In the genomic region with DNA sequence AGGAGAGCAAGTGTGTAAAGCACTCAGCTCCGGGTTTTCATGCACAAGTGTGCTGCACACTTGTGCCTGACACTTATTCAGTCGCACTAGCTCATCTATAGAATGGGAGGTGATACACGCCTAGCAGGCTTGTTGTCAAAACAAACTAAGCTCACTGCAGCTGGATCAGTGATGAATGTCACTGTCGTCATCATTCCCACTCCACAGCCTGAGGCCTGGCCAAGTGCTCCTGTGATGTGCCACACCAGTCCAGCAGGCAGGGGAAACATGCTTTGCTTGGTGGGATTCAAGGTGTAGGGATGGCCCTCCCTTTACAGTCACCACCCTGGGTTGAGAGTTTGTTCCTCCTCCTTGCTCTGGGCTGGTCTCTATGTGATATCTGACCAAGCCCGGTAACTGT, we compare ENCODE assay signal across 17 cellular contexts. TPM values are rescaled to one million over a fixed set of nuclear protein-coding genes. Genes with fewer than 3 reads are reported as not detected.
DNase-seq lines count a peak whose midpoint lies in the region; ATAC-seq and TF ChIP-seq lines count a peak whose summit lies in the region.
"Had no signal": no experiment of that assay in that cellular context is flagged by ENCODE, and none has a peak within 500 bp of the region (broad histone marks: within the 10 kb centered on the region; RNA-seq: fewer than 3 reads in every experiment).

No MANE protein-coding gene starts in this region.

- no peak overlapping the region for H3K4me2 ChIP-seq in osteoblast (ENCODE audit: insufficient read depth, low read length)

- H3K9me3 ChIP-seq in right atrium auricular region, result no peaks in the 10 kb centered on the region
- H3K9me3 ChIP-seq in osteoblast (ENCODE audit: low read depth, low read length), result no peaks in the 10 kb centered on the region
- H3K9me3 ChIP-seq in tibial artery, result no peaks in the 10 kb centered on the region

- DNase-seq in ELF-1 (ENCODE audit: low read depth, low spot score) (peak; percentile 47), dorsolateral prefrontal cortex (peak in 1 of 10 donors; percentile 48), right atrium auricular region (ENCODE audit: low spot score) (no peak), osteoblast (ENCODE audit: insufficient read length, low spot score, missing footprints) (peak; percentile 85), glutamatergic neuron (no peak), tibial artery (no peak)
- DNase-seq in activated CD4-positive, alpha-beta T cell treated with anti-CD3 and anti-CD28 coated beads, Interleukin-2, amount 50 U/mL, for 4 hours, result no peak
- DNase-seq: DMS79 treated with DMSO at 0.1 percent for 48 hours, HCEC 1CT, KBM-7, MV-4-11, NCI-H1417, NCI-H2081, NCI-H748 treated with DMSO at 0.1 percent for 48 hours, SHP77 had no signal

- H3K4me3 Mint-ChIP-seq in glutamatergic neuron (ENCODE audit: unreplicated experiment), result no peak overlapping the region

- ATAC-seq in GM18868 (IDR thresholded peaks at IDR 0.05; ENCODE audit: unreplicated experiment), result no peak
- ATAC-seq: GM12878 had no signal

- H2AFZ ChIP-seq in osteoblast (ENCODE audit: low read length), result no peak overlapping the region

- H3K27me3 ChIP-seq in dorsolateral prefrontal cortex (no peaks in the 10 kb centered on the region), right atrium auricular region (no peaks in the 10 kb centered on the region), osteoblast (ENCODE audit: insufficient read depth, low read length) (no peaks in the 10 kb centered on the region), tibial artery (no peaks in the 10 kb centered on the region)

- H3K9me3 Mint-ChIP-seq in glutamatergic neuron (ENCODE audit: unreplicated experiment), result peaks cover 2% of the 10 kb centered on the region

- no peaks in the 10 kb centered on the region for H3K36me3 Mint-ChIP-seq in glutamatergic neuron (ENCODE audit: unreplicated experiment)

- H3K27me3 Mint-ChIP-seq in glutamatergic neuron (ENCODE audit: unreplicated experiment), result peaks cover 2% of the 10 kb centered on the region

- H3K4me1 Mint-ChIP-seq in glutamatergic neuron (ENCODE audit: low read depth, unreplicated experiment), result peaks cover 4% of the 10 kb centered on the region

- H3K27ac ChIP-seq in dorsolateral prefrontal cortex (peak overlapping the region in 39 of 59 donors; percentile 8 to 86 (median 51)), right atrium auricular region (peak overlapping the region; percentile 55 to 63), osteoblast (ENCODE audit: low read depth, low read length) (no peak overlapping the region), tibial artery (no peak overlapping the region)

- H3K4me3 ChIP-seq in dorsolateral prefrontal cortex, result no peak overlapping the region
- H3K4me3 ChIP-seq in right atrium auricular region, result no peak overlapping the region
- H3K4me3 ChIP-seq in osteoblast (ENCODE audit: insufficient read depth, low read length), result no peak overlapping the region
- no peak overlapping the region for H3K4me3 ChIP-seq in tibial artery
- H3K4me3 ChIP-seq: GM12878 had no signal

- H3K27ac Mint-ChIP-seq in glutamatergic neuron (ENCODE audit: unreplicated experiment), result no peak overlapping the region

- H3K79me2 ChIP-seq in osteoblast (ENCODE audit: insufficient read depth, low read length), result no peaks in the 10 kb centered on the region

- H4K20me1 ChIP-seq in osteoblast (ENCODE audit: insufficient read depth, low read length), result peaks cover 17% of the 10 kb centered on the region

- intact Hi-C loops in dorsolateral prefrontal cortex (cut with DNase I) (no loop called here), tibial artery (cut with DNase I; ENCODE audit: low total_unique reads) (no loop called here)

- TF ChIP-seq CTCF in dorsolateral prefrontal cortex (IDR thresholded peaks at IDR 0.05 in 54 of 56, conservative IDR thresholded peaks at IDR 0.05 in 2 of 56; ENCODE audit: low read depth in 1 of 56, partially characterized antibody in 56 of 56) (no peak), right atrium auricular region (IDR thresholded peaks at IDR 0.05) (no peak), osteoblast (IDR thresholded peaks at IDR 0.05; ENCODE audit: extremely low read depth, low read depth, low read length) (no peak), glutamatergic neuron (IDR thresholded peaks at IDR 0.05; ENCODE audit: partially characterized antibody, unreplicated experiment) (no peak), tibial artery (IDR thresholded peaks at IDR 0.05) (no peak)

- H3K4me1 ChIP-seq in right atrium auricular region (peaks cover 0 to 47% of the 10 kb centered on the region in 2 donors), osteoblast (ENCODE audit: insufficient read depth, low read length) (no peaks in the 10 kb centered on the region), tibial artery (peaks cover 0 to 30% (median 5%) of the 10 kb centered on the region in 4 donors)

- peaks cover 42% of the 10 kb centered on the region for H3K36me3 ChIP-seq in right atrium auricular region
- peaks cover 24% of the 10 kb centered on the region for H3K36me3 ChIP-seq in osteoblast (ENCODE audit: insufficient read depth, low read length)
- peaks cover 39 to 78% (median 60%) of the 10 kb centered on the region in 3 donors for H3K36me3 ChIP-seq in tibial artery

RNA-seq across cellular contexts. Expression of a gene that starts 6.8 kb away (rescaled TPM):
- total RNA-seq in dorsolateral prefrontal cortex (10 to 100 TPM; 12.8 to 46.5 (median 22.4) TPM), right atrium auricular region (100 to 1,000 TPM; 102 to 116 TPM), osteoblast (82.5 and 91.6 TPM in 2 replicates), glutamatergic neuron (ENCODE audit: unreplicated experiment) (58.8 TPM)

RNA-seq across cellular contexts. Expression of a gene that starts 7.1 kb away (rescaled TPM):
- total RNA-seq in dorsolateral prefrontal cortex, result 10 to 100 TPM in 116 of 120 experiments, 1 to 10 TPM in 4; 8.8 to 40.3 (median 19.7) TPM
- 10 to 100 TPM; 55.0 to 82.1 TPM for total RNA-seq in right atrium auricular region
- 53.6 and 63.3 TPM in 2 replicates for total RNA-seq in osteoblast
- 10.4 TPM for total RNA-seq in glutamatergic neuron (ENCODE audit: unreplicated experiment)

RNA-seq across cellular contexts. Expression of a gene that starts 25.2 kb away (rescaled TPM):
- total RNA-seq in dorsolateral prefrontal cortex (100 to 1,000 TPM in 55 of 120 experiments, 10 to 100 TPM in 65; 61.1 to 128 (median 98.0) TPM), right atrium auricular region (10 to 100 TPM; 44.9 to 54.8 TPM), osteoblast (22.7 and 25.0 TPM in 2 replicates), glutamatergic neuron (ENCODE audit: unreplicated experiment) (137 TPM)

Comparison
In these comparisons a context has a peak if more than half of its experiments do, and no peak if none do; other contexts are left out.
1. DNase-seq: peak in ELF-1 (single experiment) and osteoblast (single experiment); none in right atrium auricular region (single experiment), glutamatergic neuron (single experiment), tibial artery (0 of 2) and activated CD4-positive, alpha-beta T cell treated with anti-CD3 and anti-CD28 coated beads, Interleukin-2, amount 50 U/mL, for 4 hours (0 of 2).
2. H3K27ac ChIP-seq: peak in dorsolateral prefrontal cortex (39 of 59) and right atrium auricular region (2 of 2); none in osteoblast (single experiment) and tibial artery (0 of 2).